27 cellular contexts compared by ENCODE assay signal in genomic region chr2:157424374-157424773, GRCh38. TPM values are rescaled to one million over a fixed set of nuclear protein-coding genes. Genes with fewer than 3 reads are reported as not detected.
A peak's percentile ranks its signal among the peaks of the same experiment; 100 is the strongest.
DNase-seq lines count a peak whose midpoint lies in the region; ATAC-seq and TF ChIP-seq lines count a peak whose summit lies in the region.
"Had no signal": no experiment of that assay in that cellular context is flagged by ENCODE, and none has a peak within 500 bp of the region (broad histone marks: within the 10 kb centered on the region; RNA-seq: fewer than 3 reads in every experiment).

No MANE protein-coding gene starts in this region.

- TF ChIP-seq CTCF in CD8-positive, alpha-beta T cell (IDR thresholded peaks at IDR 0.05): no peak

- H3K27me3 ChIP-seq in CD8-positive, alpha-beta T cell (ENCODE audit: insufficient read depth, low read length): no peaks in the 10 kb centered on the region
- no peaks in the 10 kb centered on the region for H3K27me3 ChIP-seq in naive thymus-derived CD4-positive, alpha-beta T cell (ENCODE audit: control insufficient read depth in 2 of 2, insufficient read depth in 2 of 2, low read length in 2 of 2)
- H3K27me3 ChIP-seq: SJSA1 had no signal

- H3K27ac ChIP-seq in CD8-positive, alpha-beta T cell (ENCODE audit: low read depth, low read length): no peak overlapping the region
- no peak overlapping the region for H3K27ac ChIP-seq in naive thymus-derived CD4-positive, alpha-beta T cell (ENCODE audit: low read depth, low read length)
- H3K27ac ChIP-seq: KMS-11, PC-9, SJSA1 had no signal

- DNase-seq in activated T-cell treated with anti-CD3 and anti-CD28 coated beads, Interleukin-2, amount 50 U/mL, for 24 hours: no peak
- no peak for DNase-seq in activated T-cell treated with anti-CD3 and anti-CD28 coated beads, Interleukin-2, amount 50 U/mL, for 1 hour
- no peak for DNase-seq in CD8-positive, alpha-beta T cell
- no peak for DNase-seq in naive thymus-derived CD4-positive, alpha-beta T cell
- DNase-seq in stimulated activated effector memory CD8-positive, alpha-beta T cell treated with anti-CD3 and anti-CD28 coated beads, Interleukin-12 subunit alpha, Interleukin-12 subunit beta, amount 100 ng/mL, for 72 hours (ENCODE audit: low spot score in 2 of 2): no peak
- DNase-seq in central memory CD4-positive, alpha-beta T cell: no peak
- DNase-seq: 8988T, Caco-2, DMS 273 treated with DMSO at 0.1 percent for 48 hours, DMS79, EL, GDM1, GOT3, HFFc6, MM.1S, NCI-H2029, NCI-H446, NCI-H526, PC-9, Right ventricle myocardium superior, RPMI8226 had no signal

- POLR2A ChIA-PET in CD8-positive, alpha-beta T cell (lab: Charles Lee): interaction anchor here (0.7 to 7.4 kb wide), 8 partner anchors 8 to 79 kb away, joined by 3 to 105 read pairs (median 4); no protein-coding TSS in a partner anchor
- POLR2A ChIA-PET in naive thymus-derived CD4-positive, alpha-beta T cell (lab: Charles Lee): interaction anchor here (0.9 to 27.4 kb wide), 6 partner anchors 13 to 93 kb away, joined by 3 to 810 read pairs (median 278); partner anchors contain the start of genes CYTIP and ERMN

- intact Hi-C loops in CD8-positive, alpha-beta T cell (cut with DNase I, micrococcal nuclease): no loop called here
- intact Hi-C loops in naive thymus-derived CD4-positive, alpha-beta T cell (cut with micrococcal nuclease): no loop called here

- H3K9me3 Mint-ChIP-seq in activated T-cell treated with anti-CD3 and anti-CD28 coated beads, Interleukin-2, amount 50 U/mL, for 24 hours: no peaks in the 10 kb centered on the region
- peaks cover 15% of the 10 kb centered on the region for H3K9me3 Mint-ChIP-seq in CD8-positive, alpha-beta T cell
- H3K9me3 Mint-ChIP-seq in naive thymus-derived CD4-positive, alpha-beta T cell: peaks cover 0 to 50% (median 12%) of the 10 kb centered on the region in 11 donors
- H3K9me3 Mint-ChIP-seq in stimulated activated effector memory CD8-positive, alpha-beta T cell treated with anti-CD3 and anti-CD28 coated beads, Interleukin-12 subunit alpha, Interleukin-12 subunit beta, amount 100 ng/mL, for 72 hours: no peaks in the 10 kb centered on the region

- no peak for ATAC-seq in CD8-positive, alpha-beta T cell
- no peak for ATAC-seq in naive thymus-derived CD4-positive, alpha-beta T cell
- ATAC-seq in stimulated activated effector memory CD8-positive, alpha-beta T cell treated with anti-CD3 and anti-CD28 coated beads, Interleukin-12 subunit alpha, Interleukin-12 subunit beta, amount 100 ng/mL, for 72 hours: no peak
- ATAC-seq in HG03442 (IDR thresholded peaks at IDR 0.05; ENCODE audit: unreplicated experiment): no peak

- H3K4me1 ChIP-seq in CD8-positive, alpha-beta T cell (ENCODE audit: insufficient read depth, low read length): peaks cover 65% of the 10 kb centered on the region
- peaks cover 44 to 59% of the 10 kb centered on the region in 2 donors for H3K4me1 ChIP-seq in naive thymus-derived CD4-positive, alpha-beta T cell (ENCODE audit: control insufficient read depth in 2 of 2, insufficient read depth in 2 of 2, low read length in 2 of 2)
- H3K4me1 ChIP-seq: Caco-2, HAP-1, SJSA1 had no signal

- CTCF ChIA-PET in CD8-positive, alpha-beta T cell (lab: Charles Lee): interaction anchor here (1.3 to 3.8 kb wide), 4 partner anchors 11 to 97 kb away, joined by 3 to 14 read pairs (median 12); no protein-coding TSS in a partner anchor
- CTCF ChIA-PET in naive thymus-derived CD4-positive, alpha-beta T cell (lab: Charles Lee): no interaction called here

- H3K27me3 Mint-ChIP-seq in activated T-cell treated with anti-CD3 and anti-CD28 coated beads, Interleukin-2, amount 50 U/mL, for 24 hours: no peaks in the 10 kb centered on the region
- no peaks in the 10 kb centered on the region for H3K27me3 Mint-ChIP-seq in CD8-positive, alpha-beta T cell (ENCODE audit: low read depth)
- no peaks in the 10 kb centered on the region for H3K27me3 Mint-ChIP-seq in naive thymus-derived CD4-positive, alpha-beta T cell
- H3K27me3 Mint-ChIP-seq: IgD-negative memory B cell had no signal

- H3K27ac Mint-ChIP-seq in activated T-cell treated with anti-CD3 and anti-CD28 coated beads, Interleukin-2, amount 50 U/mL, for 24 hours: peak overlapping the region; percentile 58
- H3K27ac Mint-ChIP-seq in CD8-positive, alpha-beta T cell: peak overlapping the region; percentile 67
- H3K27ac Mint-ChIP-seq in naive thymus-derived CD4-positive, alpha-beta T cell: peak overlapping the region in 7 of 9 donors; percentile 67 to 99 (median 78)
- peak overlapping the region; percentile 99 for H3K27ac Mint-ChIP-seq in stimulated activated effector memory CD8-positive, alpha-beta T cell treated with anti-CD3 and anti-CD28 coated beads, Interleukin-12 subunit alpha, Interleukin-12 subunit beta, amount 100 ng/mL, for 72 hours
- H3K27ac Mint-ChIP-seq: HFFc6 had no signal

- no peaks in the 10 kb centered on the region for H3K9me3 ChIP-seq in CD8-positive, alpha-beta T cell (ENCODE audit: low read length)
- peaks cover 0 to 11% (median 0%) of the 10 kb centered on the region in 3 experiments for H3K9me3 ChIP-seq in naive thymus-derived CD4-positive, alpha-beta T cell (ENCODE audit: control insufficient read depth in 2 of 3, low read length in 3 of 3)
- H3K9me3 ChIP-seq: HAP-1, SJSA1 had no signal

- H3K4me3 Mint-ChIP-seq in activated T-cell treated with anti-CD3 and anti-CD28 coated beads, Interleukin-2, amount 50 U/mL, for 24 hours: no peak overlapping the region
- no peak overlapping the region for H3K4me3 Mint-ChIP-seq in CD8-positive, alpha-beta T cell
- peak overlapping the region in 2 of 10 donors; percentile 70 to 100 for H3K4me3 Mint-ChIP-seq in naive thymus-derived CD4-positive, alpha-beta T cell
- peak overlapping the region; percentile 94 for H3K4me3 Mint-ChIP-seq in stimulated activated effector memory CD8-positive, alpha-beta T cell treated with anti-CD3 and anti-CD28 coated beads, Interleukin-12 subunit alpha, Interleukin-12 subunit beta, amount 100 ng/mL, for 72 hours
- H3K4me3 Mint-ChIP-seq: HFFc6, IgD-negative memory B cell had no signal

- peaks cover 67% of the 10 kb centered on the region for H3K36me3 ChIP-seq in CD8-positive, alpha-beta T cell (ENCODE audit: insufficient read depth, low read length)
- H3K36me3 ChIP-seq in naive thymus-derived CD4-positive, alpha-beta T cell (ENCODE audit: control insufficient read depth in 2 of 3, insufficient read depth in 3 of 3, low read length in 3 of 3): peaks cover 44 to 96% (median 68%) of the 10 kb centered on the region in 3 experiments
- H3K36me3 ChIP-seq: HAP-1, SJSA1 had no signal

- H3K36me3 Mint-ChIP-seq in activated T-cell treated with anti-CD3 and anti-CD28 coated beads, Interleukin-2, amount 50 U/mL, for 24 hours (ENCODE audit: low read depth): peaks cover 99% of the 10 kb centered on the region
- H3K36me3 Mint-ChIP-seq in CD8-positive, alpha-beta T cell: peaks cover 92% of the 10 kb centered on the region
- peaks cover 43 to 93% (median 90%) of the 10 kb centered on the region in 5 donors for H3K36me3 Mint-ChIP-seq in naive thymus-derived CD4-positive, alpha-beta T cell
- H3K36me3 Mint-ChIP-seq in stimulated activated effector memory CD8-positive, alpha-beta T cell treated with anti-CD3 and anti-CD28 coated beads, Interleukin-12 subunit alpha, Interleukin-12 subunit beta, amount 100 ng/mL, for 72 hours: peaks cover 100% of the 10 kb centered on the region

- no peak overlapping the region for H3K4me3 ChIP-seq in CD8-positive, alpha-beta T cell (ENCODE audit: low read depth, low read length)
- no peak overlapping the region for H3K4me3 ChIP-seq in naive thymus-derived CD4-positive, alpha-beta T cell (ENCODE audit: low read length)
- H3K4me3 ChIP-seq: HAP-1, PC-9, SJSA1 had no signal

- H3K4me1 Mint-ChIP-seq in activated T-cell treated with anti-CD3 and anti-CD28 coated beads, Interleukin-2, amount 50 U/mL, for 24 hours (ENCODE audit: low read depth): peaks cover 84% of the 10 kb centered on the region
- peaks cover 77% of the 10 kb centered on the region for H3K4me1 Mint-ChIP-seq in CD8-positive, alpha-beta T cell (ENCODE audit: low read depth)
- H3K4me1 Mint-ChIP-seq in naive thymus-derived CD4-positive, alpha-beta T cell: peaks cover 40 to 90% (median 83%) of the 10 kb centered on the region in 7 donors
- H3K4me1 Mint-ChIP-seq in stimulated activated effector memory CD8-positive, alpha-beta T cell treated with anti-CD3 and anti-CD28 coated beads, Interleukin-12 subunit alpha, Interleukin-12 subunit beta, amount 100 ng/mL, for 72 hours: peaks cover 84% of the 10 kb centered on the region

RNA-seq across cellular contexts. Expression of gene CYTIP, which starts 19.5 kb away (rescaled TPM):
- 100 to 1,000 TPM; 425 to 430 TPM for total RNA-seq in CD8-positive, alpha-beta T cell
- 100 to 1,000 TPM; 290 to 406 (median 363) TPM for total RNA-seq in naive thymus-derived CD4-positive, alpha-beta T cell
- 100 to 1,000 TPM; 170 to 270 TPM for polyA plus RNA-seq in naive thymus-derived CD4-positive, alpha-beta T cell
- total RNA-seq: HFFc6, PC-9, SJSA1 had no signal
- polyA plus RNA-seq: BJ had no signal
